Comparison of ENCODE assay signal across 1 cellular context in genomic region chr16:81524885-81525284, GRCh38.
TF ChIP-seq lines count a peak whose summit lies in the region.

No MANE protein-coding gene starts in this region.

TF ChIP-seq in HEK293, 187 proteins besides CTCF, POLR2A, EP300 and RAD21:
- TF ChIP-seq PRDM10 (tag by site-specific recombination; IDR thresholded peaks at IDR 0.05), result peak; percentile 70
- TF ChIP-seq, protein P1, sequence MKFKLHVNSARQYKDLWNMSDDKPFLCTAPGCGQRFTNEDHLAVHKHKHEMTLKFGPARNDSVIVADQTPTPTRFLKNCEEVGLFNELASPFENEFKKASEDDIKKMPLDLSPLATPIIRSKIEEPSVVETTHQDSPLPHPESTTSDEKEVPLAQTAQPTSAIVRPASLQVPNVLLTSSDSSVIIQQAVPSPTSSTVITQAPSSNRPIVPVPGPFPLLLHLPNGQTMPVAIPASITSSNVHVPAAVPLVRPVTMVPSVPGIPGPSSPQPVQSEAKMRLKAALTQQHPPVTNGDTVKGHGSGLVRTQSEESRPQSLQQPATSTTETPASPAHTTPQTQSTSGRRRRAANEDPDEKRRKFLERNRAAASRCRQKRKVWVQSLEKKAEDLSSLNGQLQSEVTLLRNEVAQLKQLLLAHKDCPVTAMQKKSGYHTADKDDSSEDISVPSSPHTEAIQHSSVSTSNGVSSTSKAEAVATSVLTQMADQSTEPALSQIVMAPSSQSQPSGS (tag by site-specific recombination; IDR thresholded peaks at IDR 0.05; ENCODE audit: low read depth), result 0 out of 2 replicates have a peak, but pooled peaks have one; percentile 14
